In genomic region chr7:7779888-7780287, GRCh38 we compare ENCODE assay signal across 27 cellular contexts.
DNase-seq lines count a peak whose midpoint lies in the region; ATAC-seq, FAIRE-seq and TF ChIP-seq lines count a peak whose summit lies in the region.
"Had no signal": no experiment of that assay in that cellular context is flagged by ENCODE, and none has a peak within 500 bp of the region (broad histone marks: within the 10 kb centered on the region; RNA-seq: fewer than 3 reads in every experiment).

No MANE protein-coding gene starts in this region.

- no peaks in the 10 kb centered on the region for H3K36me3 Mint-ChIP-seq in endothelial cell (ENCODE audit: low read depth, unreplicated experiment)

- DNase-seq in DMS153 (lab: John Stamatoyannopoulos, UW) (peak; percentile 38), H54 (ENCODE audit: insufficient read length, low spot score) (no peak), endothelial cell (ENCODE audit: low spot score) (no peak)
- no peak for DNase-seq in activated CD4-positive, alpha-beta T cell treated with anti-CD3 and anti-CD28 coated beads for 4 hours
- DNase-seq: activated CD4-positive, alpha-beta T cell treated with anti-CD3 and anti-CD28 coated beads for 48 hours; activated naive CD4-positive, alpha-beta T cell; activated T-cell treated with anti-CD3 and anti-CD28 coated beads, Interleukin-2, amount 50 U/mL, for 4 hours; C1 segment of cervical spinal cord; kidney; midbrain; naive thymus-derived CD8-positive, alpha-beta T cell; NCI-H1105 treated with DMSO at 0.1 percent for 48 hours; NCI-H2029; NCI-H526; nucleus accumbens; SK-N-SH; stimulated activated CD4-positive, alpha-beta T cell treated with anti-CD3 and anti-CD28 coated beads, Interleukin-15, amount 100 ng/mL, for 24 hours; stimulated activated naive B cell treated with anti-CD40 and anti-IgM and Interleukin-4, amounts not matched to agents 10 μg/mL and 1 μg/mL and 100 μg/mL, for 72 hours; T-helper 2 cell; testis had no signal

- H3K27ac Mint-ChIP-seq in endothelial cell (ENCODE audit: unreplicated experiment) = peak overlapping the region; percentile 88
- H3K27ac Mint-ChIP-seq: stimulated activated naive B cell treated with anti-CD40 and anti-IgM and Interleukin-4, amounts not matched to agents 10 μg/mL and 1 μg/mL and 100 μg/mL, for 72 hours had no signal

- H3K27ac ChIP-seq in OCI-LY1 (ENCODE audit: low read depth, low read length, poor library complexity, severe bottlenecking) = peak overlapping the region; percentile 7
- H3K27ac ChIP-seq: epithelial cell of prostate, RWPE1, testis had no signal

- no peaks in the 10 kb centered on the region for H4K20me1 ChIP-seq in OCI-LY1 (ENCODE audit: insufficient read depth, low read length)

- no peak for TF ChIP-seq POLR2A in H54 (IDR thresholded peaks at IDR 0.05; ENCODE audit: low read depth, low read length)

- H3K9me2 ChIP-seq in OCI-LY1 (ENCODE audit: low read depth, low read length) = no peaks in the 10 kb centered on the region
- H3K9me2 ChIP-seq: SK-N-SH had no signal

- peak; percentile 87 for FAIRE-seq in H54 (lab: Jason Lieb, UNC)
- FAIRE-seq: kidney had no signal

- no peaks in the 10 kb centered on the region for H3K79me2 ChIP-seq in OCI-LY1 (ENCODE audit: insufficient read depth, low read length)

- peaks cover 4% of the 10 kb centered on the region for H3K4me1 ChIP-seq in OCI-LY1 (ENCODE audit: insufficient read depth, low read length, severe bottlenecking)
- H3K4me1 ChIP-seq: testis had no signal

- no peaks in the 10 kb centered on the region for H3K36me3 ChIP-seq in OCI-LY1 (ENCODE audit: insufficient read depth, low read length)

- H3K4me3 ChIP-seq in OCI-LY1 (ENCODE audit: low read depth, low read length, poor library complexity, severe bottlenecking) = no peak overlapping the region
- H3K4me3 ChIP-seq: testis had no signal

- no peaks in the 10 kb centered on the region for H3K27me3 ChIP-seq in OCI-LY1 (ENCODE audit: insufficient read depth, low read length)
- H3K27me3 ChIP-seq: testis had no signal

- no peaks in the 10 kb centered on the region for H3F3A ChIP-seq in OCI-LY1 (ENCODE audit: insufficient read depth, low read length)

- H3K9me3 ChIP-seq in OCI-LY1 (ENCODE audit: low read length) = no peaks in the 10 kb centered on the region
- H3K9me3 ChIP-seq: SK-N-SH, testis had no signal

- no peak for TF ChIP-seq CTCF in OCI-LY1 (IDR thresholded peaks at IDR 0.05; ENCODE audit: low read length)
- no peak for TF ChIP-seq CTCF in endothelial cell (IDR thresholded peaks at IDR 0.05; ENCODE audit: unreplicated experiment)

- peaks cover 4% of the 10 kb centered on the region for H3K27me3 Mint-ChIP-seq in endothelial cell (ENCODE audit: unreplicated experiment)
- H3K27me3 Mint-ChIP-seq: naive thymus-derived CD8-positive, alpha-beta T cell; stimulated activated naive B cell treated with anti-CD40 and anti-IgM and Interleukin-4, amounts not matched to agents 10 μg/mL and 1 μg/mL and 100 μg/mL, for 72 hours had no signal

- H3K9me3 Mint-ChIP-seq in endothelial cell (ENCODE audit: unreplicated experiment) = no peaks in the 10 kb centered on the region
- H3K9me3 Mint-ChIP-seq: activated T-cell treated with anti-CD3 and anti-CD28 coated beads, Interleukin-2, amount 50 U/mL, for 4 hours; naive thymus-derived CD8-positive, alpha-beta T cell; stimulated activated naive B cell treated with anti-CD40 and anti-IgM and Interleukin-4, amounts not matched to agents 10 μg/mL and 1 μg/mL and 100 μg/mL, for 72 hours had no signal

- peak overlapping the region; percentile 4 for H3K4me3 Mint-ChIP-seq in endothelial cell (ENCODE audit: unreplicated experiment)
- H3K4me3 Mint-ChIP-seq: activated T-cell treated with anti-CD3 and anti-CD28 coated beads, Interleukin-2, amount 50 U/mL, for 4 hours; stimulated activated naive B cell treated with anti-CD40 and anti-IgM and Interleukin-4, amounts not matched to agents 10 μg/mL and 1 μg/mL and 100 μg/mL, for 72 hours had no signal

- no peak overlapping the region for H3K9ac ChIP-seq in OCI-LY1 (ENCODE audit: low read length)
- H3K9ac ChIP-seq: SK-N-SH had no signal

- peaks cover 13% of the 10 kb centered on the region for H3K4me1 Mint-ChIP-seq in endothelial cell (ENCODE audit: unreplicated experiment)

- H2AFZ ChIP-seq in OCI-LY1 (ENCODE audit: low read length) = no peak overlapping the region

- no peak overlapping the region for H3K4me2 ChIP-seq in OCI-LY1 (ENCODE audit: low read length)
- H3K4me2 ChIP-seq: SK-N-SH had no signal

- no peak for ATAC-seq in HG02938 (IDR thresholded peaks at IDR 0.05; ENCODE audit: unreplicated experiment)
- no peak for ATAC-seq in HG03196 (IDR thresholded peaks at IDR 0.05; ENCODE audit: unreplicated experiment)
- no peak for ATAC-seq in HG02642 (IDR thresholded peaks at IDR 0.05; ENCODE audit: poor library complexity, unreplicated experiment)
- ATAC-seq: activated T-cell treated with anti-CD3 and anti-CD28 coated beads, Interleukin-2, amount 50 U/mL, for 4 hours; HCT116; naive thymus-derived CD8-positive, alpha-beta T cell; stimulated activated naive B cell treated with anti-CD40 and anti-IgM and Interleukin-4, amounts not matched to agents 10 μg/mL and 1 μg/mL and 100 μg/mL, for 72 hours had no signal
